In genomic region chr13:97356592-97356991, GRCh38 we compare ENCODE assay signal across 16 cellular contexts.
DNase-seq lines count a peak whose midpoint lies in the region; ATAC-seq and TF ChIP-seq lines count a peak whose summit lies in the region.
"Had no signal": no experiment of that assay in that cellular context is flagged by ENCODE, and none has a peak within 500 bp of the region (broad histone marks: within the 10 kb centered on the region; RNA-seq: fewer than 3 reads in every experiment).

No MANE protein-coding gene starts in this region.

- no peaks in the 10 kb centered on the region for H3K9me3 ChIP-seq in CD8-positive, alpha-beta T cell (ENCODE audit: low read length)
- no peaks in the 10 kb centered on the region for H3K9me3 ChIP-seq in Panc1 (ENCODE audit: control insufficient read depth, insufficient read depth, low read depth, low read length)

- CTCF ChIA-PET in CD8-positive, alpha-beta T cell (lab: Charles Lee) = interaction anchor here (4.4 to 17.0 kb wide), 2 partner anchors 12 to 244 kb away, joined by 17 to 339 read pairs; no protein-coding TSS in a partner anchor
- CTCF ChIA-PET in Panc1 (lab: Charles Lee) = no interaction called here

- no peak for TF ChIP-seq CTCF in CD8-positive, alpha-beta T cell (IDR thresholded peaks at IDR 0.05)
- TF ChIP-seq CTCF in Panc1 (IDR thresholded peaks at IDR 0.05) = no peak

- peaks cover 3% of the 10 kb centered on the region for H3K4me1 Mint-ChIP-seq in CD8-positive, alpha-beta T cell (ENCODE audit: low read depth)
- no peaks in the 10 kb centered on the region for H3K4me1 Mint-ChIP-seq in central memory CD8-positive, alpha-beta T cell
- H3K4me1 Mint-ChIP-seq: B cell had no signal

- no TSS peak for BruUV-seq in Panc1 (replicated peaks; lab: Mats Ljungman, UMichigan)

- peaks cover 4% of the 10 kb centered on the region for H3K36me3 ChIP-seq in CD8-positive, alpha-beta T cell (ENCODE audit: insufficient read depth, low read length)
- H3K36me3 ChIP-seq in Panc1 (ENCODE audit: control insufficient read depth, insufficient read depth, low read length) = peaks cover 55% of the 10 kb centered on the region

- no peak overlapping the region for H3K4me3 Mint-ChIP-seq in CD8-positive, alpha-beta T cell
- no peak overlapping the region for H3K4me3 Mint-ChIP-seq in central memory CD8-positive, alpha-beta T cell
- H3K4me3 Mint-ChIP-seq: B cell; CD4-positive, alpha-beta T cell; H9 had no signal

- H3K27ac Mint-ChIP-seq in CD8-positive, alpha-beta T cell = peak overlapping the region; percentile 5
- H3K27ac Mint-ChIP-seq in central memory CD8-positive, alpha-beta T cell (ENCODE audit: low read depth) = peak overlapping the region; percentile 32
- H3K27ac Mint-ChIP-seq: B cell; CD4-positive, alpha-beta T cell; H9 had no signal

- H3K27ac ChIP-seq in CD8-positive, alpha-beta T cell (ENCODE audit: low read depth, low read length) = no peak overlapping the region
- H3K27ac ChIP-seq in Panc1 (ENCODE audit: low read length) = peak overlapping the region; percentile 88
- H3K27ac ChIP-seq: GM23248 had no signal

- no peaks in the 10 kb centered on the region for H3K27me3 Mint-ChIP-seq in CD8-positive, alpha-beta T cell (ENCODE audit: low read depth)
- no peaks in the 10 kb centered on the region for H3K27me3 Mint-ChIP-seq in central memory CD8-positive, alpha-beta T cell
- H3K27me3 Mint-ChIP-seq: B cell; CD4-positive, alpha-beta T cell had no signal

- in situ Hi-C loops in Panc1 (cut with HindIII; ENCODE audit: low pct_unique_long_range_greater_than_20kb, low sequenced_read_pairs) = no loop called here

- no peak overlapping the region for H3K4me3 ChIP-seq in CD8-positive, alpha-beta T cell (ENCODE audit: low read depth, low read length)
- no peak overlapping the region for H3K4me3 ChIP-seq in Panc1 (ENCODE audit: low read depth in 2 of 2, low read length in 2 of 2)
- H3K4me3 ChIP-seq: GM23248 had no signal

- H3K27me3 ChIP-seq in CD8-positive, alpha-beta T cell (ENCODE audit: insufficient read depth, low read length) = no peaks in the 10 kb centered on the region
- H3K27me3 ChIP-seq in Panc1 (ENCODE audit: control insufficient read depth, insufficient read depth, low read length) = no peaks in the 10 kb centered on the region

- intact Hi-C loops in CD8-positive, alpha-beta T cell (cut with DNase I, micrococcal nuclease) = loop anchor here in 1 of 2 experiments (5.0 kb wide), 1 partner anchor 339 kb away; no protein-coding TSS in a partner anchor
- intact Hi-C loops in Panc1 (cut with micrococcal nuclease; ENCODE audit: unreplicated experiment) = loop anchor here (10.0 kb wide), 1 partner anchor 242 kb away; no protein-coding TSS in a partner anchor
- intact Hi-C loops in posterior vena cava (cut with DNase I) = loop anchor here in 1 of 2 donors (5.0 kb wide), 1 partner anchor 244 kb away; no protein-coding TSS in a partner anchor

- ATAC-seq in CD8-positive, alpha-beta T cell = no peak
- ATAC-seq in Panc1 (no peak), left lobe of liver (peak; percentile 34), HG03342 (IDR thresholded peaks at IDR 0.05; ENCODE audit: unreplicated experiment) (no peak)
- no peak for ATAC-seq in central memory CD8-positive, alpha-beta T cell (replicated peaks; ENCODE audit: extremely low read depth, poor library complexity, severe bottlenecking)

- POLR2A ChIA-PET in CD8-positive, alpha-beta T cell (lab: Charles Lee) = no interaction called here
- POLR2A ChIA-PET in Panc1 (lab: Charles Lee) = no interaction called here

- no peaks in the 10 kb centered on the region for H3K9me3 Mint-ChIP-seq in CD8-positive, alpha-beta T cell
- H3K9me3 Mint-ChIP-seq in central memory CD8-positive, alpha-beta T cell = no peaks in the 10 kb centered on the region
- H3K9me3 Mint-ChIP-seq: CD4-positive, alpha-beta T cell; H9 had no signal

- H3K36me3 Mint-ChIP-seq in CD8-positive, alpha-beta T cell = peaks cover 65% of the 10 kb centered on the region
- peaks cover 24% of the 10 kb centered on the region for H3K36me3 Mint-ChIP-seq in central memory CD8-positive, alpha-beta T cell (ENCODE audit: insufficient read depth)

- no peaks in the 10 kb centered on the region for H3K4me1 ChIP-seq in CD8-positive, alpha-beta T cell (ENCODE audit: insufficient read depth, low read length)
- peaks cover 38% of the 10 kb centered on the region for H3K4me1 ChIP-seq in Panc1 (ENCODE audit: control insufficient read depth, insufficient read depth, low read length)

- no peak for DNase-seq in CD8-positive, alpha-beta T cell
- DNase-seq in Panc1 (ENCODE audit: low read depth, low spot score) (no peak), left lobe of liver (ENCODE audit: low spot score) (no peak), posterior vena cava (ENCODE audit: low spot score) (no peak), D341Med (ENCODE audit: low spot score) (no peak), SW 1271 (lab: John Stamatoyannopoulos, UW) (no peak)
- DNase-seq in central memory CD8-positive, alpha-beta T cell (ENCODE audit: low spot score in 2 of 2) = no peak
- DNase-seq: C1 segment of cervical spinal cord; CD4-positive, alpha-beta T cell; DMS153; DMS79 treated with DMSO at 0.1 percent for 48 hours; EL; GM23248; H9 had no signal
